Comparison of ENCODE assay signal across 14 cellular contexts in genomic region chr5:40367260-40367659, GRCh38.
DNase-seq lines count a peak whose midpoint lies in the region; ATAC-seq and TF ChIP-seq lines count a peak whose summit lies in the region.
"Had no signal": no experiment of that assay in that cellular context is flagged by ENCODE, and none has a peak within 500 bp of the region (broad histone marks: within the 10 kb centered on the region; RNA-seq: fewer than 3 reads in every experiment).

No MANE protein-coding gene starts in this region.

- no peaks in the 10 kb centered on the region; the same call in 2 of the 3 replicates for H3K9me3 Mint-ChIP-seq in GM23338
- H3K9me3 Mint-ChIP-seq in activated B cell treated with CpG ODN at 0.5 μM for 24 hours = peaks cover 8% of the 10 kb centered on the region

- no peak overlapping the region for H3K4me3 Mint-ChIP-seq in GM23338
- H3K4me3 Mint-ChIP-seq in activated B cell treated with CpG ODN at 0.5 μM for 24 hours = no peak overlapping the region
- H3K4me3 Mint-ChIP-seq: memory B cell; T-helper 1 cell treated with Interleukin-12 subunit alpha and Interleukin-12 subunit beta and Interleukin-4 antibody, amounts not matched to agents 30 μg/mL and 1 μg/mL, for 36 hours had no signal

- intact Hi-C loops in activated B cell treated with CpG ODN at 0.5 μM for 24 hours (cut with micrococcal nuclease) = loop anchor here (1.0 to 5.0 kb wide), 9 partner anchors 62 to 418 kb away; no protein-coding TSS in a partner anchor

- no peaks in the 10 kb centered on the region for H3K79me2 ChIP-seq in GM23338 (replicated peaks; ENCODE audit: insufficient read depth)

- H3K27me3 ChIP-seq in GM23338 (ENCODE audit: insufficient read depth) = no peaks in the 10 kb centered on the region
- no peaks in the 10 kb centered on the region for H3K27me3 ChIP-seq in liver (ENCODE audit: control insufficient read depth in 4 of 4, insufficient read depth in 4 of 4, low read length in 3 of 4)
- H3K27me3 ChIP-seq: MG63 had no signal

- ATAC-seq in GM23338 = no peak
- peak; percentile 45 for ATAC-seq in activated B cell treated with CpG ODN at 0.5 μM for 24 hours (ENCODE audit: low read depth)

- CTCF ChIA-PET in activated B cell treated with CpG ODN at 0.5 μM for 24 hours (lab: Charles Lee) = interaction anchor here (0.7 to 3.3 kb wide), 5 partner anchors 156 to 322 kb away, joined by 3 to 20 read pairs (median 6); partner anchors contain the start of gene PTGER4

- H3K4me2 ChIP-seq in GM23338 = no peak overlapping the region

- TF ChIP-seq RAD21 in liver (IDR thresholded peaks at IDR 0.05) = peak; percentile 23 to 26

- H3K36me3 Mint-ChIP-seq in GM23338 (ENCODE audit: low read depth) (no peaks in the 10 kb centered on the region), activated B cell treated with CpG ODN at 0.5 μM for 24 hours (ENCODE audit: low read depth) (no peaks in the 10 kb centered on the region)
- H3K36me3 Mint-ChIP-seq: memory B cell had no signal

- peak; percentile 9 to 28; a peak in 2 of 4 replicates for TF ChIP-seq CTCF in GM23338 (conservative IDR thresholded peaks at IDR 0.05; ENCODE audit: low read depth in 2 of 2)
- TF ChIP-seq CTCF in activated B cell treated with CpG ODN at 0.5 μM for 24 hours (IDR thresholded peaks at IDR 0.05) = no peak
- TF ChIP-seq CTCF in liver (IDR thresholded peaks at IDR 0.05; ENCODE audit: low read depth, low read length, missing input control) = no peak

- H3K27ac Mint-ChIP-seq in GM23338 = no peak overlapping the region
- no peak overlapping the region for H3K27ac Mint-ChIP-seq in activated B cell treated with CpG ODN at 0.5 μM for 24 hours
- H3K27ac Mint-ChIP-seq: memory B cell; T-helper 1 cell treated with Interleukin-12 subunit alpha and Interleukin-12 subunit beta and Interleukin-4 antibody, amounts not matched to agents 30 μg/mL and 1 μg/mL, for 36 hours had no signal

- no peaks in the 10 kb centered on the region for H3K4me1 Mint-ChIP-seq in GM23338
- H3K4me1 Mint-ChIP-seq in activated B cell treated with CpG ODN at 0.5 μM for 24 hours = peaks cover 13% of the 10 kb centered on the region

- H3K27me3 Mint-ChIP-seq in GM23338 (ENCODE audit: insufficient read depth, low read depth, poor library complexity) (no peaks in the 10 kb centered on the region), activated B cell treated with CpG ODN at 0.5 μM for 24 hours (no peaks in the 10 kb centered on the region)
- H3K27me3 Mint-ChIP-seq: memory B cell had no signal

- peaks cover 0 to 3% (median 0%) of the 10 kb centered on the region in 4 donors for H3K9me3 ChIP-seq in liver (ENCODE audit: control insufficient read depth in 4 of 4, low read length in 3 of 4)

- H3K9ac ChIP-seq in liver (ENCODE audit: low read depth in 1 of 2, low read length in 2 of 2) = no peak overlapping the region

- H3F3A ChIP-seq in GM23338 (replicated peaks; ENCODE audit: low read depth) = no peaks in the 10 kb centered on the region

- H4K20me1 ChIP-seq in GM23338 (replicated peaks; ENCODE audit: insufficient read depth) = no peaks in the 10 kb centered on the region

- no peaks in the 10 kb centered on the region for H3K9me2 ChIP-seq in GM23338 (ENCODE audit: insufficient read depth)

- no peak overlapping the region for H3K4me3 ChIP-seq in GM23338
- H3K4me3 ChIP-seq in liver (ENCODE audit: low read depth in 1 of 3, low read length in 3 of 3) = no peak overlapping the region
- H3K4me3 ChIP-seq: MG63 had no signal

- 95% methylated on average over 2 of the region's 2 CpGs for WGBS in liver

- no peak overlapping the region for H2AFZ ChIP-seq in GM23338

- DNase-seq in CD1c-positive myeloid dendritic cell (ENCODE audit: extremely low spot score) (peak; percentile 29), GM23338 (ENCODE audit: low spot score) (no peak), activated B cell treated with CpG ODN at 0.5 μM for 24 hours (no peak), NCI-H1694 treated with DMSO at 0.1 percent for 48 hours (lab: John Stamatoyannopoulos, UW) (no peak), foreskin melanocyte (no peak), hepatic stellate cell (ENCODE audit: low spot score) (no peak), NCI-H524 treated with DMSO at 0.1 percent for 48 hours (lab: John Stamatoyannopoulos, UW) (no peak)
- DNase-seq: activated CD4-positive, alpha-beta T cell treated with anti-CD3 and anti-CD28 coated beads, Interleukin-2, amount 50 U/mL, for 48 hours; activated effector memory CD4-positive, alpha-beta T cell treated with anti-CD3 and anti-CD28 coated beads, Interleukin-2, amount 50 U/mL, for 16 hours; MG63; NCI-H226 had no signal

- POLR2A ChIA-PET in activated B cell treated with CpG ODN at 0.5 μM for 24 hours (lab: Charles Lee) = no interaction called here

- H3K36me3 ChIP-seq in GM23338 (ENCODE audit: insufficient read depth) = no peaks in the 10 kb centered on the region
- H3K36me3 ChIP-seq in liver (ENCODE audit: control insufficient read depth in 4 of 4, insufficient read depth in 3 of 4, low read depth in 1 of 4, low read length in 3 of 4) = no peaks in the 10 kb centered on the region
- H3K36me3 ChIP-seq: MG63 had no signal

- no peaks in the 10 kb centered on the region for H3K4me1 ChIP-seq in GM23338 (ENCODE audit: insufficient read depth)
- H3K4me1 ChIP-seq in liver (ENCODE audit: control insufficient read depth in 4 of 4, insufficient read depth in 4 of 4, low read length in 3 of 4) = no peaks in the 10 kb centered on the region

- H3K27ac ChIP-seq in GM23338 (ENCODE audit: low read depth) (no peak overlapping the region), liver (ENCODE audit: low read depth in 1 of 2, low read length in 2 of 2) (no peak overlapping the region)

TF ChIP-seq in GM23338, 12 proteins besides CTCF, POLR2A, EP300 and RAD21:
- TF ChIP-seq CREB1 (CRISPR knock-in tag; IDR thresholded peaks at IDR 0.05; ENCODE audit: low read depth) (no peak), ZNF331 (CRISPR knock-in tag; IDR thresholded peaks at IDR 0.05; ENCODE audit: low read depth) (no peak)

TF ChIP-seq in liver, 16 proteins besides CTCF, POLR2A, EP300 and RAD21:
- TF ChIP-seq YY1 (IDR thresholded peaks at IDR 0.05) (no peak), REST (IDR thresholded peaks at IDR 0.05) (no peak), TAF1 (conservative IDR thresholded peaks at IDR 0.05) (no peak), HNF4G (IDR thresholded peaks at IDR 0.05) (no peak), MAX (IDR thresholded peaks at IDR 0.05) (no peak), GABPA (IDR thresholded peaks at IDR 0.05 in 1 of 2, conservative IDR thresholded peaks at IDR 0.05 in 1 of 2) (no peak), ZBTB33 (IDR thresholded peaks at IDR 0.05) (no peak), RXRA (IDR thresholded peaks at IDR 0.05) (no peak), FOXA2 (IDR thresholded peaks at IDR 0.05) (no peak), SP1 (IDR thresholded peaks at IDR 0.05) (no peak), ATF3 (IDR thresholded peaks at IDR 0.05) (no peak)

Comparison
In these comparisons a context has a peak if more than half of its experiments do, and no peak if none do; other contexts are left out.
1. CTCF ChIP-seq: peak in GM23338 (2 of 2); none in activated B cell treated with CpG ODN at 0.5 μM for 24 hours (single experiment) and liver (single experiment).